1 cellular context compared by ENCODE assay signal in the genomic region with DNA sequence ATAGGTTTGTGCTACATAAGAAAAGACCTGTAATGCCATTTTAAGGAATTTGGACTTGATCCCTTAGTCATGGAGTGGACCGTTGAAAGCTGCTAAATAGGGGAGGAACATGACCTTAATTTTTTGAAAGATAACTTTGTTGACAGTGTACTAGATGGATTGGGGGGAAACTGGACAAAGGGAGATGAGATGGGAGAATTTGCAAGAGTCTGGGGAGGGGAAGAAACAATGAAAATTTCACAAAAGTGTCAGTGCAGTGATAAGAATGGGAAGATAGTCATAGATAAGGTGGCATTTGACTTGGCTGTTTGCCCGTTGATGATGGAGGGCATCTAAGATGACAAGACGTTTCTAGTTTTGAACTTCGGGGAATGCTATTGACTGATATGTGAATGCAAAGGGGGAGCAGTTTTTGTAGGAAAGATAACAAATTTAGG.
TF ChIP-seq lines count a peak whose summit lies in the region.

No MANE protein-coding gene starts in this region.

TF ChIP-seq in K562, 482 proteins besides CTCF, POLR2A, EP300 and RAD21 (continued from another document and continues in another):
- TF ChIP-seq HIVEP1 (CRISPR knock-in tag; IDR thresholded peaks at IDR 0.05) (no peak), TCF3 (CRISPR knock-in tag; IDR thresholded peaks at IDR 0.05) (no peak), TCF7 (IDR thresholded peaks at IDR 0.05; ENCODE audit: borderline replicate concordance) (no peak), PTTG1 (tag; IDR thresholded peaks at IDR 0.05; ENCODE audit: low read depth) (no peak), EWSR1 (IDR thresholded peaks at IDR 0.05; ENCODE audit: borderline replicate concordance, low read depth, partially characterized antibody) (no peak), NFIX (CRISPR knock-in tag; IDR thresholded peaks at IDR 0.05; ENCODE audit: low read depth) (no peak), MTA3 (IDR thresholded peaks at IDR 0.05; ENCODE audit: borderline replicate concordance) (peak; percentile 49; the same call in 1 of the 2 replicates), KDM4B (IDR thresholded peaks at IDR 0.05; ENCODE audit: borderline replicate concordance in 2 of 2, low read depth in 1 of 2) (no peak), ZNF780A (CRISPR knock-in tag; IDR thresholded peaks at IDR 0.05) (no peak), GABPB1 (CRISPR knock-in tag; IDR thresholded peaks at IDR 0.05) (no peak), ZNF408 (CRISPR knock-in tag; IDR thresholded peaks at IDR 0.05; ENCODE audit: low read depth) (no peak), NFYB (IDR thresholded peaks at IDR 0.05; ENCODE audit: extremely low read depth, insufficient read length) (no peak), MYC (IDR thresholded peaks at IDR 0.05; ENCODE audit: low read depth, low read length) (no peak), MYC (CRISPR knock-in tag; IDR thresholded peaks at IDR 0.05; ENCODE audit: borderline replicate concordance, low read depth) (no peak), ZC3H11A (IDR thresholded peaks at IDR 0.05; ENCODE audit: low read depth, low read length) (no peak), TRIM28 (IDR thresholded peaks at IDR 0.05) (no peak), ZNF76 (CRISPR knock-in tag; IDR thresholded peaks at IDR 0.05; ENCODE audit: borderline replicate concordance) (no peak), RFX5 (IDR thresholded peaks at IDR 0.05; ENCODE audit: low read depth, low read length) (no peak), ZNF717 (CRISPR knock-in tag; IDR thresholded peaks at IDR 0.05) (no peak), SIRT6 (IDR thresholded peaks at IDR 0.05; ENCODE audit: low read depth, low read length) (no peak), BRF1 (IDR thresholded peaks at IDR 0.05; ENCODE audit: borderline replicate concordance, extremely low read depth, insufficient read length) (no peak), POLR2H (tag; IDR thresholded peaks at IDR 0.05; ENCODE audit: low read depth) (no peak), FUS (optimal IDR thresholded peaks at IDR 0.05; ENCODE audit: low read depth, low read length) (no peak), ZKSCAN3 (CRISPR knock-in tag; IDR thresholded peaks at IDR 0.05) (no peak), ADNP (tag; IDR thresholded peaks at IDR 0.05) (peak; percentile 60), RBM15 (IDR thresholded peaks at IDR 0.05; ENCODE audit: insufficient read depth, low read length) (no peak), TAF9B (IDR thresholded peaks at IDR 0.05; ENCODE audit: partially characterized antibody) (no peak), RBM14 (IDR thresholded peaks at IDR 0.05; ENCODE audit: borderline replicate concordance, insufficient read depth, low read depth, low read length) (no peak), LARP7 (IDR thresholded peaks at IDR 0.05) (no peak)
- TF ChIP-seq, protein P1, sequence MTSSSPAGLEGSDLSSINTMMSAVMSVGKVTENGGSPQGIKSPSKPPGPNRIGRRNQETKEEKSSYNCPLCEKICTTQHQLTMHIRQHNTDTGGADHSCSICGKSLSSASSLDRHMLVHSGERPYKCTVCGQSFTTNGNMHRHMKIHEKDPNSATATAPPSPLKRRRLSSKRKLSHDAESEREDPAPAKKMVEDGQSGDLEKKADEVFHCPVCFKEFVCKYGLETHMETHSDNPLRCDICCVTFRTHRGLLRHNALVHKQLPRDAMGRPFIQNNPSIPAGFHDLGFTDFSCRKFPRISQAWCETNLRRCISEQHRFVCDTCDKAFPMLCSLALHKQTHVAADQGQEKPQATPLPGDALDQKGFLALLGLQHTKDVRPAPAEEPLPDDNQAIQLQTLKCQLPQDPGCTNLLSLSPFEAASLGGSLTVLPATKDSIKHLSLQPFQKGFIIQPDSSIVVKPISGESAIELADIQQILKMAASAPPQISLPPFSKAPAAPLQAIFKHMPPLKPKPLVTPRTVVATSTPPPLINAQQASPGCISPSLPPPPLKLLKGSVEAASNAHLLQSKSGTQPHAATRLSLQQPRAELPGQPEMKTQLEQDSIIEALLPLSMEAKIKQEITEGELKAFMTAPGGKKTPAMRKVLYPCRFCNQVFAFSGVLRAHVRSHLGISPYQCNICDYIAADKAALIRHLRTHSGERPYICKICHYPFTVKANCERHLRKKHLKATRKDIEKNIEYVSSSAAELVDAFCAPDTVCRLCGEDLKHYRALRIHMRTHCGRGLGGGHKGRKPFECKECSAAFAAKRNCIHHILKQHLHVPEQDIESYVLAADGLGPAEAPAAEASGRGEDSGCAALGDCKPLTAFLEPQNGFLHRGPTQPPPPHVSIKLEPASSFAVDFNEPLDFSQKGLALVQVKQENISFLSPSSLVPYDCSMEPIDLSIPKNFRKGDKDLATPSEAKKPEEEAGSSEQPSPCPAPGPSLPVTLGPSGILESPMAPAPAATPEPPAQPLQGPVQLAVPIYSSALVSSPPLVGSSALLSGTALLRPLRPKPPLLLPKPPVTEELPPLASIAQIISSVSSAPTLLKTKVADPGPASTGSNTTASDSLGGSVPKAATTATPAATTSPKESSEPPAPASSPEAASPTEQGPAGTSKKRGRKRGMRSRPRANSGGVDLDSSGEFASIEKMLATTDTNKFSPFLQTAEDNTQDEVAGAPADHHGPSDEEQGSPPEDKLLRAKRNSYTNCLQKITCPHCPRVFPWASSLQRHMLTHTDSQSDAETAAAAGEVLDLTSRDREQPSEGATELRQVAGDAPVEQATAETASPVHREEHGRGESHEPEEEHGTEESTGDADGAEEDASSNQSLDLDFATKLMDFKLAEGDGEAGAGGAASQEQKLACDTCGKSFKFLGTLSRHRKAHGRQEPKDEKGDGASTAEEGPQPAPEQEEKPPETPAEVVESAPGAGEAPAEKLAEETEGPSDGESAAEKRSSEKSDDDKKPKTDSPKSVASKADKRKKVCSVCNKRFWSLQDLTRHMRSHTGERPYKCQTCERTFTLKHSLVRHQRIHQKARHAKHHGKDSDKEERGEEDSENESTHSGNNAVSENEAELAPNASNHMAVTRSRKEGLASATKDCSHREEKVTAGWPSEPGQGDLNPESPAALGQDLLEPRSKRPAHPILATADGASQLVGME (CRISPR knock-in tag; IDR thresholded peaks at IDR 0.05): no peak
- TF ChIP-seq, protein P2, sequence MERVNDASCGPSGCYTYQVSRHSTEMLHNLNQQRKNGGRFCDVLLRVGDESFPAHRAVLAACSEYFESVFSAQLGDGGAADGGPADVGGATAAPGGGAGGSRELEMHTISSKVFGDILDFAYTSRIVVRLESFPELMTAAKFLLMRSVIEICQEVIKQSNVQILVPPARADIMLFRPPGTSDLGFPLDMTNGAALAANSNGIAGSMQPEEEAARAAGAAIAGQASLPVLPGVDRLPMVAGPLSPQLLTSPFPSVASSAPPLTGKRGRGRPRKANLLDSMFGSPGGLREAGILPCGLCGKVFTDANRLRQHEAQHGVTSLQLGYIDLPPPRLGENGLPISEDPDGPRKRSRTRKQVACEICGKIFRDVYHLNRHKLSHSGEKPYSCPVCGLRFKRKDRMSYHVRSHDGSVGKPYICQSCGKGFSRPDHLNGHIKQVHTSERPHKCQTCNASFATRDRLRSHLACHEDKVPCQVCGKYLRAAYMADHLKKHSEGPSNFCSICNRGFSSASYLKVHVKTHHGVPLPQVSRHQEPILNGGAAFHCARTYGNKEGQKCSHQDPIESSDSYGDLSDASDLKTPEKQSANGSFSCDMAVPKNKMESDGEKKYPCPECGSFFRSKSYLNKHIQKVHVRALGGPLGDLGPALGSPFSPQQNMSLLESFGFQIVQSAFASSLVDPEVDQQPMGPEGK (CRISPR knock-in tag; IDR thresholded peaks at IDR 0.05; ENCODE audit: borderline replicate concordance): no peak
- TF ChIP-seq, protein P3, sequence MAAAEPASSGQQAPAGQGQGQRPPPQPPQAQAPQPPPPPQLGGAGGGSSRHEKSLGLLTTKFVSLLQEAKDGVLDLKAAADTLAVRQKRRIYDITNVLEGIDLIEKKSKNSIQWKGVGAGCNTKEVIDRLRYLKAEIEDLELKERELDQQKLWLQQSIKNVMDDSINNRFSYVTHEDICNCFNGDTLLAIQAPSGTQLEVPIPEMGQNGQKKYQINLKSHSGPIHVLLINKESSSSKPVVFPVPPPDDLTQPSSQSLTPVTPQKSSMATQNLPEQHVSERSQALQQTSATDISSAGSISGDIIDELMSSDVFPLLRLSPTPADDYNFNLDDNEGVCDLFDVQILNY (CRISPR knock-in tag; IDR thresholded peaks at IDR 0.05): no peak
- TF ChIP-seq, protein P4, sequence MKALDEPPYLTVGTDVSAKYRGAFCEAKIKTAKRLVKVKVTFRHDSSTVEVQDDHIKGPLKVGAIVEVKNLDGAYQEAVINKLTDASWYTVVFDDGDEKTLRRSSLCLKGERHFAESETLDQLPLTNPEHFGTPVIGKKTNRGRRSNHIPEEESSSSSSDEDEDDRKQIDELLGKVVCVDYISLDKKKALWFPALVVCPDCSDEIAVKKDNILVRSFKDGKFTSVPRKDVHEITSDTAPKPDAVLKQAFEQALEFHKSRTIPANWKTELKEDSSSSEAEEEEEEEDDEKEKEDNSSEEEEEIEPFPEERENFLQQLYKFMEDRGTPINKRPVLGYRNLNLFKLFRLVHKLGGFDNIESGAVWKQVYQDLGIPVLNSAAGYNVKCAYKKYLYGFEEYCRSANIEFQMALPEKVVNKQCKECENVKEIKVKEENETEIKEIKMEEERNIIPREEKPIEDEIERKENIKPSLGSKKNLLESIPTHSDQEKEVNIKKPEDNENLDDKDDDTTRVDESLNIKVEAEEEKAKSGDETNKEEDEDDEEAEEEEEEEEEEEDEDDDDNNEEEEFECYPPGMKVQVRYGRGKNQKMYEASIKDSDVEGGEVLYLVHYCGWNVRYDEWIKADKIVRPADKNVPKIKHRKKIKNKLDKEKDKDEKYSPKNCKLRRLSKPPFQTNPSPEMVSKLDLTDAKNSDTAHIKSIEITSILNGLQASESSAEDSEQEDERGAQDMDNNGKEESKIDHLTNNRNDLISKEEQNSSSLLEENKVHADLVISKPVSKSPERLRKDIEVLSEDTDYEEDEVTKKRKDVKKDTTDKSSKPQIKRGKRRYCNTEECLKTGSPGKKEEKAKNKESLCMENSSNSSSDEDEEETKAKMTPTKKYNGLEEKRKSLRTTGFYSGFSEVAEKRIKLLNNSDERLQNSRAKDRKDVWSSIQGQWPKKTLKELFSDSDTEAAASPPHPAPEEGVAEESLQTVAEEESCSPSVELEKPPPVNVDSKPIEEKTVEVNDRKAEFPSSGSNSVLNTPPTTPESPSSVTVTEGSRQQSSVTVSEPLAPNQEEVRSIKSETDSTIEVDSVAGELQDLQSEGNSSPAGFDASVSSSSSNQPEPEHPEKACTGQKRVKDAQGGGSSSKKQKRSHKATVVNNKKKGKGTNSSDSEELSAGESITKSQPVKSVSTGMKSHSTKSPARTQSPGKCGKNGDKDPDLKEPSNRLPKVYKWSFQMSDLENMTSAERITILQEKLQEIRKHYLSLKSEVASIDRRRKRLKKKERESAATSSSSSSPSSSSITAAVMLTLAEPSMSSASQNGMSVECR (CRISPR knock-in tag; IDR thresholded peaks at IDR 0.05): no peak
- TF ChIP-seq, protein P5, sequence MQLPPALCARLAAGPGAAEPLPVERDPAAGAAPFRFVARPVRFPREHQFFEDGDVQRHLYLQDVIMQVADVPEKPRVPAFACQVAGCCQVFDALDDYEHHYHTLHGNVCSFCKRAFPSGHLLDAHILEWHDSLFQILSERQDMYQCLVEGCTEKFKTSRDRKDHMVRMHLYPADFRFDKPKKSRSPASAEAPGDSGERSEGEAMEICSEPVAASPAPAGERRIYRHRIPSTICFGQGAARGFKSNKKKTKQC (CRISPR knock-in tag; IDR thresholded peaks at IDR 0.05): no peak
- TF ChIP-seq, protein P6, sequence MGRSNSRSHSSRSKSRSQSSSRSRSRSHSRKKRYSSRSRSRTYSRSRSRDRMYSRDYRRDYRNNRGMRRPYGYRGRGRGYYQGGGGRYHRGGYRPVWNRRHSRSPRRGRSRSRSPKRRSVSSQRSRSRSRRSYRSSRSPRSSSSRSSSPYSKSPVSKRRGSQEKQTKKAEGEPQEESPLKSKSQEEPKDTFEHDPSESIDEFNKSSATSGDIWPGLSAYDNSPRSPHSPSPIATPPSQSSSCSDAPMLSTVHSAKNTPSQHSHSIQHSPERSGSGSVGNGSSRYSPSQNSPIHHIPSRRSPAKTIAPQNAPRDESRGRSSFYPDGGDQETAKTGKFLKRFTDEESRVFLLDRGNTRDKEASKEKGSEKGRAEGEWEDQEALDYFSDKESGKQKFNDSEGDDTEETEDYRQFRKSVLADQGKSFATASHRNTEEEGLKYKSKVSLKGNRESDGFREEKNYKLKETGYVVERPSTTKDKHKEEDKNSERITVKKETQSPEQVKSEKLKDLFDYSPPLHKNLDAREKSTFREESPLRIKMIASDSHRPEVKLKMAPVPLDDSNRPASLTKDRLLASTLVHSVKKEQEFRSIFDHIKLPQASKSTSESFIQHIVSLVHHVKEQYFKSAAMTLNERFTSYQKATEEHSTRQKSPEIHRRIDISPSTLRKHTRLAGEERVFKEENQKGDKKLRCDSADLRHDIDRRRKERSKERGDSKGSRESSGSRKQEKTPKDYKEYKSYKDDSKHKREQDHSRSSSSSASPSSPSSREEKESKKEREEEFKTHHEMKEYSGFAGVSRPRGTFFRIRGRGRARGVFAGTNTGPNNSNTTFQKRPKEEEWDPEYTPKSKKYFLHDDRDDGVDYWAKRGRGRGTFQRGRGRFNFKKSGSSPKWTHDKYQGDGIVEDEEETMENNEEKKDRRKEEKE (IDR thresholded peaks at IDR 0.05; ENCODE audit: borderline replicate concordance in 1 of 2, control insufficient read depth in 1 of 2, low read depth in 2 of 2, low read length in 1 of 2): no peak
- TF ChIP-seq, protein P7, sequence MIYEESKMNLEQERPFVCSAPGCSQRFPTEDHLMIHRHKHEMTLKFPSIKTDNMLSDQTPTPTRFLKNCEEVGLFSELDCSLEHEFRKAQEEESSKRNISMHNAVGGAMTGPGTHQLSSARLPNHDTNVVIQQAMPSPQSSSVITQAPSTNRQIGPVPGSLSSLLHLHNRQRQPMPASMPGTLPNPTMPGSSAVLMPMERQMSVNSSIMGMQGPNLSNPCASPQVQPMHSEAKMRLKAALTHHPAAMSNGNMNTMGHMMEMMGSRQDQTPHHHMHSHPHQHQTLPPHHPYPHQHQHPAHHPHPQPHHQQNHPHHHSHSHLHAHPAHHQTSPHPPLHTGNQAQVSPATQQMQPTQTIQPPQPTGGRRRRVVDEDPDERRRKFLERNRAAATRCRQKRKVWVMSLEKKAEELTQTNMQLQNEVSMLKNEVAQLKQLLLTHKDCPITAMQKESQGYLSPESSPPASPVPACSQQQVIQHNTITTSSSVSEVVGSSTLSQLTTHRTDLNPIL (CRISPR knock-in tag; IDR thresholded peaks at IDR 0.05): no peak
- TF ChIP-seq, protein P8, sequence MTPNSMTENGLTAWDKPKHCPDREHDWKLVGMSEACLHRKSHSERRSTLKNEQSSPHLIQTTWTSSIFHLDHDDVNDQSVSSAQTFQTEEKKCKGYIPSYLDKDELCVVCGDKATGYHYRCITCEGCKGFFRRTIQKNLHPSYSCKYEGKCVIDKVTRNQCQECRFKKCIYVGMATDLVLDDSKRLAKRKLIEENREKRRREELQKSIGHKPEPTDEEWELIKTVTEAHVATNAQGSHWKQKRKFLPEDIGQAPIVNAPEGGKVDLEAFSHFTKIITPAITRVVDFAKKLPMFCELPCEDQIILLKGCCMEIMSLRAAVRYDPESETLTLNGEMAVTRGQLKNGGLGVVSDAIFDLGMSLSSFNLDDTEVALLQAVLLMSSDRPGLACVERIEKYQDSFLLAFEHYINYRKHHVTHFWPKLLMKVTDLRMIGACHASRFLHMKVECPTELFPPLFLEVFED (CRISPR knock-in tag; conservative IDR thresholded peaks at IDR 0.05): no peak
